Comparison of ENCODE assay signal across 28 cellular contexts in the genomic region with DNA sequence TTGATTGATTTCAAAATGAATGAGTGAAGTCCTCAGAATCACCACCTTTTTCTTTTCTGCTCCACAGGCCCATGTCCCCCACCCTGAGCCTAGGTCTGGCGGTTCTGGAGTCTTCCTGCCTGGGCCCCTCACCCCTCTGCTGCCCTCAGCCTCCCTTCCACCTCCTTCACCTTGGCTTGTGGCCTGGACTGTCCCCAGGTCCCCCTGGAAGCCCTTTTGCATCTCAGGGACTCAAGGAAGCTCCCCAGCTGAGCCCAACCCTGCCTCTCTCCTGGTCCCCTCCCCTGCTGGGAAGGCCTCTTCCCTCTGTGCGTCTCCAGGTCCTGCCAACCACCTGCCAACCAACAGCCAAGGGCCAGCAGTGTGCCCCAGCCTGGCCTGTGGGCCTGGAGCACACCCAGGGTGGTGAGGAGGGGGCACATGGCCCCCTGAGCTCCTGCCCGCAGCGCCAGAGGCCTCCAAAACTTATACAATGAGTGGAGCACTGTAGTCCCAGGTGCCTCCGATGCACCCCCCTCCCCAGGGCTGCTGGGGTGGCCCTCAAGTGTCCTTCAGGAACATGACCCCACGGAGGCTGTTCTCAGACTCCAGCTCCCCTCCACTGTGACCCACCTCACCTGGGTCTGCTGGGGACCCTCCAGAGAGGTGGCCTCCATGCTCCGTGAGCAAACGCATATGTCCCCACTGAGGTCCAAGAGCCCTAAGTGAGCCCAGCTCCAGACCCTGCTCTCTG. TPM values are rescaled to one million over a fixed set of nuclear protein-coding genes. Genes with fewer than 3 reads are reported as not detected.
"Had no signal": no experiment of that assay in that cellular context is flagged by ENCODE, and none has a peak within 500 bp of the region (broad histone marks: within the 10 kb centered on the region; RNA-seq: fewer than 3 reads in every experiment).

No MANE protein-coding gene starts in this region.

- H3K4me1 Mint-ChIP-seq: memory B cell, natural killer cell, neural progenitor cell had no signal

- H3K27ac Mint-ChIP-seq: memory B cell, mesothelial cell of epicardium, natural killer cell, neural progenitor cell had no signal

- H3K9me3 Mint-ChIP-seq: memory B cell, mesothelial cell of epicardium, natural killer cell, neural progenitor cell had no signal

- H3K4me3 ChIP-seq: dorsolateral prefrontal cortex, gastrocnemius medialis, heart right ventricle, left lung, lower lobe of right lung, neural progenitor cell, psoas muscle, sigmoid colon, skin epidermis, suprapubic skin, tibial artery had no signal

- H3K9me3 ChIP-seq: gastrocnemius medialis, heart right ventricle, left lung, lower lobe of right lung, psoas muscle, sigmoid colon, suprapubic skin, tibial artery had no signal

- H3K36me3 ChIP-seq: gastrocnemius medialis, heart right ventricle, left lung, lower lobe of right lung, neural progenitor cell, sigmoid colon, suprapubic skin, tibial artery had no signal

- H3K27ac ChIP-seq: dorsolateral prefrontal cortex, gastrocnemius medialis, heart right ventricle, left lung, lower lobe of right lung, neural progenitor cell, psoas muscle, sigmoid colon, skin epidermis, suprapubic skin, tibial artery had no signal

- DNase-seq: central memory CD4-positive, alpha-beta T cell; cortex of kidney; dorsolateral prefrontal cortex; effector CD8-positive, alpha-beta T cell; gastrocnemius medialis; heart right ventricle; islet precursor cell; left lung; lower lobe of right lung; natural killer cell; occipital lobe; psoas muscle; sigmoid colon; stimulated activated CD4-positive, alpha-beta T cell treated with anti-CD3 and anti-CD28 coated beads, Interleukin-2, amount 100 ng/mL, for 24 hours; stimulated activated CD4-positive, alpha-beta T cell treated with anti-CD3 and anti-CD28 coated beads, Interleukin-4, amount 100 ng/mL, for 4 hours; stimulated activated naive CD4-positive, alpha-beta T cell treated with Interleukin-2 at 50 U/mL for 16 hours; tibial artery had no signal

- H3K36me3 Mint-ChIP-seq: memory B cell, mesothelial cell of epicardium, natural killer cell, neural progenitor cell had no signal

- ATAC-seq: esophagus mucosa, gastrocnemius medialis, heart right ventricle, left lung, lower lobe of right lung, psoas muscle had no signal

- H3K4me1 ChIP-seq: gastrocnemius medialis, heart right ventricle, left lung, lower lobe of right lung, neural progenitor cell, psoas muscle, sigmoid colon, suprapubic skin, tibial artery had no signal

- H3K4me3 Mint-ChIP-seq: memory B cell, mesothelial cell of epicardium, natural killer cell, neural progenitor cell had no signal

- H3K27me3 ChIP-seq: neural progenitor cell had no signal

RNA-seq across cellular contexts. Expression of a gene that starts 20.3 kb away (rescaled TPM):
- total RNA-seq: chondrocyte, dorsolateral prefrontal cortex, esophagus mucosa, fibroblast of villous mesenchyme, gastrocnemius medialis, heart right ventricle, left lung, lower lobe of right lung, mesothelial cell of epicardium, mucosa of gallbladder, myocyte, natural killer cell, occipital lobe, psoas muscle, sigmoid colon, suprapubic skin, ureter had no signal
- polyA plus RNA-seq: heart right ventricle, psoas muscle, sigmoid colon had no signal

RNA-seq across cellular contexts. Expression of a gene that starts 44.1 kb away (rescaled TPM):
- total RNA-seq: esophagus mucosa, fibroblast of villous mesenchyme, gastrocnemius medialis, heart right ventricle, left lung, lower lobe of right lung, mucosa of gallbladder, myocyte, natural killer cell, occipital lobe, psoas muscle, sigmoid colon, suprapubic skin, ureter had no signal
- polyA plus RNA-seq: heart right ventricle, psoas muscle, sigmoid colon had no signal

RNA-seq across cellular contexts. Expression of a gene that starts 57.5 kb away (rescaled TPM):
- total RNA-seq: chondrocyte, dorsolateral prefrontal cortex, esophagus mucosa, fibroblast of villous mesenchyme, gastrocnemius medialis, heart right ventricle, left lung, lower lobe of right lung, mesothelial cell of epicardium, mucosa of gallbladder, myocyte, natural killer cell, occipital lobe, psoas muscle, sigmoid colon, ureter had no signal
- polyA plus RNA-seq: heart right ventricle, psoas muscle, sigmoid colon had no signal
